In the genomic region with DNA sequence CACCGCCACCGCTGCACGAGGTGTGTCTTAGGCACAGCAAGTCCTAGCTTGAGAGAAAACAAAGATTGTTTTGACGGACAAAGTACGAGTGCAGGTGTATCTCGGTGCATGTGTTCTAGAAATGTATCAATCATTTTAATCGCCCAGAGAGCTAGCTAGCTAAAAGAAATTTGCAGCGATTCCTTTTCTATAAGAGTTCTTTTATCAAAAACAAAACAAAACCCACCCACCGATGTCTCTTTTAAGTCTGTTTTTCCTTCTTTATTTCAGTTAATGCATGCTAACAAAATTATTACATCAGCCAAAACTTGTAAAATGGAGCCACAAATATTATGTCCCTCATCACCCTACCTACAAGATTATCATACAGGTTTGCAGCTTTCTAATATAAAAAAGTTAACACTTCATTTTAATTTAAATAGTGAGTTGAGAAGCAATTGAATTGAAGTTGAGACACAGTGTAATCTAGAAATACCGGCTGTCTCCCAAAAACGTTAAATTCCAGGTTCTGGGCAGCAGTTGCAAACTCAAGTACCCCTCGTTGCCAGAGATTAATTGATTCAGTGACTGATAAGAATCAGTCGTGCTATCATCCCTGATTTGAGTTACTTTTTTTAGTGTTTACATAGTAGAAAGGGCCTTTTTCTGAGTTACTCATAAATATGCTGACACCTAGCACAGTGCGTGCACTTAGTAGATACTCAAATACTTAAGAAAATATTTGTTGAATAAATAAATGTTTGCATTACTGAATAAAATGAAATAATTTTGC, we compare ENCODE assay signal across 8 cellular contexts. TPM values are rescaled to one million over a fixed set of nuclear protein-coding genes. Genes with fewer than 3 reads are reported as not detected.
DNase-seq lines count a peak whose midpoint lies in the region; ATAC-seq and TF ChIP-seq lines count a peak whose summit lies in the region.

No MANE protein-coding gene starts in this region.

- DNase-seq in activated CD8-positive, alpha-beta T cell treated with anti-CD3 and anti-CD28 coated beads, Interleukin-2, amount 10 ng/mL, durations not matched to agents 7 days and 5 days = no peak
- DNase-seq in kidney epithelial cell (ENCODE audit: low read depth) (no peak), tibial nerve (ENCODE audit: low spot score in 2 of 2) (no peak), NCI-H2081 (lab: John Stamatoyannopoulos, UW) (no peak), NCI-H446 (lab: John Stamatoyannopoulos, UW) (no peak)

- H3K4me1 ChIP-seq in ACC112 (ENCODE audit: control insufficient read depth, insufficient read depth, low read length, unreplicated experiment) (peaks cover 40% of the 10 kb centered on the region), tibial nerve (peaks cover 0 to 35% (median 0%) of the 10 kb centered on the region in 4 donors)

- H3K27ac Mint-ChIP-seq in activated CD8-positive, alpha-beta T cell treated with anti-CD3 and anti-CD28 coated beads, Interleukin-2, amount 10 ng/mL, durations not matched to agents 7 days and 5 days = peak overlapping the region; percentile 93

- peaks cover 25% of the 10 kb centered on the region for H3K4me1 Mint-ChIP-seq in activated CD8-positive, alpha-beta T cell treated with anti-CD3 and anti-CD28 coated beads, Interleukin-2, amount 10 ng/mL, durations not matched to agents 7 days and 5 days (ENCODE audit: low read depth)

- peak overlapping the region; percentile 87 for H3K4me3 Mint-ChIP-seq in activated CD8-positive, alpha-beta T cell treated with anti-CD3 and anti-CD28 coated beads, Interleukin-2, amount 10 ng/mL, durations not matched to agents 7 days and 5 days

- peak overlapping the region; percentile 95 for H3K4me3 ChIP-seq in ACC112 (ENCODE audit: low read depth, low read length)
- H3K4me3 ChIP-seq in kidney epithelial cell (ENCODE audit: low read depth, low read length) = peak overlapping the region; percentile 72
- peak overlapping the region; percentile 71 to 92 (median 82) for H3K4me3 ChIP-seq in tibial nerve

- CTCF ChIA-PET in activated CD8-positive, alpha-beta T cell treated with anti-CD3 and anti-CD28 coated beads, Interleukin-2, amount 10 ng/mL, durations not matched to agents 7 days and 5 days (lab: Charles Lee) = interaction anchor here (0.7 to 3.0 kb wide), 5 partner anchors 52 to 257 kb away, joined by 3 to 11 read pairs (median 3); no protein-coding TSS in a partner anchor

- ATAC-seq in GM21528 (IDR thresholded peaks at IDR 0.05; ENCODE audit: low FRiP score, unreplicated experiment) = peak; percentile 7
- ATAC-seq in activated CD8-positive, alpha-beta T cell treated with anti-CD3 and anti-CD28 coated beads, Interleukin-2, amount 10 ng/mL, durations not matched to agents 7 days and 5 days = peak; percentile 11
- ATAC-seq in GM19395 (IDR thresholded peaks at IDR 0.05; ENCODE audit: unreplicated experiment) = no peak

- no peaks in the 10 kb centered on the region for H3K36me3 ChIP-seq in ACC112 (ENCODE audit: insufficient read depth, low read length)
- H3K36me3 ChIP-seq in kidney epithelial cell (ENCODE audit: control insufficient read depth, insufficient read depth, low read length) = no peaks in the 10 kb centered on the region
- H3K36me3 ChIP-seq in tibial nerve = no peaks in the 10 kb centered on the region

- no peaks in the 10 kb centered on the region for H3K9me3 ChIP-seq in tibial nerve

- H3K27me3 Mint-ChIP-seq in activated CD8-positive, alpha-beta T cell treated with anti-CD3 and anti-CD28 coated beads, Interleukin-2, amount 10 ng/mL, durations not matched to agents 7 days and 5 days (ENCODE audit: low read depth) = peaks cover 15% of the 10 kb centered on the region

- H3K79me2 ChIP-seq in ACC112 (ENCODE audit: control insufficient read depth, insufficient read depth, low read length, unreplicated experiment) = peaks cover 10% of the 10 kb centered on the region

- TF ChIP-seq CTCF in kidney epithelial cell (IDR thresholded peaks at IDR 0.05; ENCODE audit: insufficient read depth, low read length, poor library complexity, severe bottlenecking) (no peak), tibial nerve (IDR thresholded peaks at IDR 0.05) (no peak)

- WGBS in tibial nerve, 2 donors = 24 to 25% methylated on average over 14 of the region's 14 CpGs

- POLR2A ChIA-PET in activated CD8-positive, alpha-beta T cell treated with anti-CD3 and anti-CD28 coated beads, Interleukin-2, amount 10 ng/mL, durations not matched to agents 7 days and 5 days (lab: Charles Lee) = interaction anchor here (0.6 to 2.1 kb wide), 3 partner anchors 57 to 724 kb away, joined by 3 to 5 read pairs (median 4); a partner anchor contains a TSS

- no peak for TF ChIP-seq POLR2A in tibial nerve (IDR thresholded peaks at IDR 0.05)

- H2AFZ ChIP-seq in ACC112 (ENCODE audit: low read length, unreplicated experiment) = peak overlapping the region; percentile 86

- H3K27ac ChIP-seq in ACC112 (ENCODE audit: low read depth, low read length) (no peak overlapping the region), tibial nerve (peak overlapping the region; percentile 84 to 98 (median 94))

- H3K9me3 Mint-ChIP-seq in activated CD8-positive, alpha-beta T cell treated with anti-CD3 and anti-CD28 coated beads, Interleukin-2, amount 10 ng/mL, durations not matched to agents 7 days and 5 days (ENCODE audit: insufficient read depth) = no peaks in the 10 kb centered on the region

- no peak for TF ChIP-seq EP300 in tibial nerve (IDR thresholded peaks at IDR 0.05)

- peaks cover 2% of the 10 kb centered on the region for H3K36me3 Mint-ChIP-seq in activated CD8-positive, alpha-beta T cell treated with anti-CD3 and anti-CD28 coated beads, Interleukin-2, amount 10 ng/mL, durations not matched to agents 7 days and 5 days (ENCODE audit: low read depth)

- H3K27me3 ChIP-seq in ACC112 (ENCODE audit: insufficient read depth, low read length) (no peaks in the 10 kb centered on the region), kidney epithelial cell (ENCODE audit: control insufficient read depth, insufficient read depth, low read length) (no peaks in the 10 kb centered on the region), tibial nerve (no peaks in the 10 kb centered on the region)

RNA-seq across cellular contexts. Expression of a gene that starts 1.5 kb away (rescaled TPM):
- 1 to 10 TPM; 1.9 to 2.6 TPM for total RNA-seq in activated CD8-positive, alpha-beta T cell treated with anti-CD3 and anti-CD28 coated beads, Interleukin-2, amount 10 ng/mL, durations not matched to agents 7 days and 5 days
- total RNA-seq in kidney epithelial cell (4.2 and 7.6 TPM in 2 replicates), tibial nerve (10 to 100 TPM; 10.5 to 12.9 (median 11.1) TPM)

RNA-seq across cellular contexts. Expression of a gene that starts 57.2 kb away (rescaled TPM):
- 10 to 100 TPM; 25.5 to 29.5 TPM for total RNA-seq in activated CD8-positive, alpha-beta T cell treated with anti-CD3 and anti-CD28 coated beads, Interleukin-2, amount 10 ng/mL, durations not matched to agents 7 days and 5 days
- total RNA-seq in kidney epithelial cell (14.1 and 16.2 TPM in 2 replicates), tibial nerve (10 to 100 TPM; 12.7 to 34.8 (median 24.5) TPM)
